ENCODE assay signal across 22 cellular contexts in genomic region chr17:40496634-40497420, GRCh38. TPM values are rescaled to one million over a fixed set of nuclear protein-coding genes. Genes with fewer than 3 reads are reported as not detected.
A peak's percentile ranks its signal among the peaks of the same experiment; 100 is the strongest.
DNase-seq lines count a peak whose midpoint lies in the region; ATAC-seq, FAIRE-seq and TF ChIP-seq lines count a peak whose summit lies in the region.
"Had no signal": no experiment of that assay in that cellular context is flagged by ENCODE, and none has a peak within 500 bp of the region (broad histone marks: within the 10 kb centered on the region; RNA-seq: fewer than 3 reads in every experiment).

No MANE protein-coding gene starts in this region.

- no peaks in the 10 kb centered on the region for H3K36me3 Mint-ChIP-seq in neural progenitor cell
- H3K36me3 Mint-ChIP-seq in stimulated activated memory B cell treated with anti-CD40 and anti-IgM and Interleukin-4, amounts not matched to agents 10 μg/mL and 1 μg/mL and 100 μg/mL, for 72 hours: no peaks in the 10 kb centered on the region
- H3K36me3 Mint-ChIP-seq: CD4-positive, CD25-positive, alpha-beta regulatory T cell had no signal

- POLR2A ChIA-PET in PC-3 (lab: Charles Lee; ENCODE audit: unreplicated experiment): interaction anchor here (1.1 kb wide), 1 partner anchor 15 kb away, joined by 3 read pairs; no protein-coding TSS in a partner anchor

- H3K9ac ChIP-seq in GM23248 (peak overlapping the region; percentile 69), PC-3 (ENCODE audit: low read length) (no peak overlapping the region), neural progenitor cell (no peak overlapping the region)
- H3K9ac ChIP-seq: KMS-11 had no signal

- DNase-seq in GM23248 (no peak), PC-3 (no peak), bronchial epithelial cell (ENCODE audit: low read depth) (no peak), neural progenitor cell (ENCODE audit: low spot score) (no peak), Right ventricle myocardium superior (no peak), DMS79 treated with DMSO at 0.1 percent for 48 hours (lab: John Stamatoyannopoulos, UW) (no peak)
- no peak for DNase-seq in activated effector memory CD4-positive, alpha-beta T cell treated with anti-CD3 and anti-CD28 coated beads, Interleukin-2, amount 50 U/mL, for 16 hours
- DNase-seq: CD4-positive, CD25-positive, alpha-beta regulatory T cell; NCI-H524; NK-92 treated with Interleukin-12 subunit alpha and Interleukin-12 subunit beta, amount 100 ng/mL, for 24 hours; occipital lobe; retina; stimulated activated CD4-positive, alpha-beta T cell treated with anti-CD3 and anti-CD28 coated beads, Interleukin-4, amount 100 ng/mL, for 1 hour; stimulated activated naive CD4-positive, alpha-beta T cell had no signal

- H3F3A ChIP-seq in GM23248 (ENCODE audit: insufficient read depth): peaks cover 18% of the 10 kb centered on the region
- peaks cover 7% of the 10 kb centered on the region for H3F3A ChIP-seq in PC-3 (ENCODE audit: low read length, unreplicated experiment)
- H3F3A ChIP-seq in neural progenitor cell (ENCODE audit: low read depth): no peaks in the 10 kb centered on the region

- H3K27me3 Mint-ChIP-seq in neural progenitor cell (ENCODE audit: insufficient read depth, low read depth): peaks cover 3% of the 10 kb centered on the region
- H3K27me3 Mint-ChIP-seq in stimulated activated memory B cell treated with anti-CD40 and anti-IgM and Interleukin-4, amounts not matched to agents 10 μg/mL and 1 μg/mL and 100 μg/mL, for 72 hours: peaks cover 38% of the 10 kb centered on the region
- H3K27me3 Mint-ChIP-seq: CD4-positive, CD25-positive, alpha-beta regulatory T cell had no signal

- no peak overlapping the region for H3K4me3 Mint-ChIP-seq in neural progenitor cell
- H3K4me3 Mint-ChIP-seq in stimulated activated memory B cell treated with anti-CD40 and anti-IgM and Interleukin-4, amounts not matched to agents 10 μg/mL and 1 μg/mL and 100 μg/mL, for 72 hours: no peak overlapping the region
- H3K4me3 Mint-ChIP-seq: activated T-helper 1 cell treated with anti-CD3 and anti-CD28 coated beads, Interleukin-12 subunit alpha, Interleukin-12 subunit beta, Interleukin-2, Interleukin-4 antibody, amounts not matched to agents 30 ng/mL and 10 ng/mL and 1 ng/mL, durations not matched to agents 14 hours and 24 hours and 36 hours; CD4-positive, CD25-positive, alpha-beta regulatory T cell had no signal

- ATAC-seq in PC-3 (no peak), Right ventricle myocardium superior (ENCODE audit: poor library complexity) (no peak)
- ATAC-seq in stimulated activated memory B cell treated with anti-CD40 and anti-IgM and Interleukin-4, amounts not matched to agents 10 μg/mL and 1 μg/mL and 100 μg/mL, for 72 hours: no peak
- ATAC-seq: left lobe of liver had no signal

- CTCF ChIA-PET in PC-3 (lab: Charles Lee): no interaction called here

- WGBS in GM23248 (ENCODE audit: low coverage in 1 of 2, low lambda C conversion rate in 2 of 2, missing lambda C conversion rate in 2 of 2), 2 experiments: 79 to 81% methylated on average over 8 of the region's 9 CpGs

- H2AFZ ChIP-seq in GM23248: no peak overlapping the region
- H2AFZ ChIP-seq in PC-3 (ENCODE audit: low read length): no peak overlapping the region
- H2AFZ ChIP-seq in neural progenitor cell (replicated peaks): no peak overlapping the region

- H3K4me1 Mint-ChIP-seq in neural progenitor cell: peaks cover 10% of the 10 kb centered on the region
- peaks cover 6% of the 10 kb centered on the region for H3K4me1 Mint-ChIP-seq in stimulated activated memory B cell treated with anti-CD40 and anti-IgM and Interleukin-4, amounts not matched to agents 10 μg/mL and 1 μg/mL and 100 μg/mL, for 72 hours
- H3K4me1 Mint-ChIP-seq: CD4-positive, CD25-positive, alpha-beta regulatory T cell had no signal

- H3K36me3 ChIP-seq in GM23248 (ENCODE audit: low read depth) (no peaks in the 10 kb centered on the region), PC-3 (ENCODE audit: low read depth, low read length) (peaks cover 64% of the 10 kb centered on the region), bronchial epithelial cell (ENCODE audit: control insufficient read depth, insufficient read depth, low read length) (peaks cover 46% of the 10 kb centered on the region), neural progenitor cell (no peaks in the 10 kb centered on the region)

- H3K4me1 ChIP-seq in GM23248 (ENCODE audit: insufficient read depth) (peaks cover 28% of the 10 kb centered on the region), PC-3 (ENCODE audit: insufficient read depth, low read length) (peaks cover 47% of the 10 kb centered on the region), neural progenitor cell (peaks cover 2% of the 10 kb centered on the region)

- peak overlapping the region; percentile 46 for H3K27ac Mint-ChIP-seq in neural progenitor cell
- no peak overlapping the region for H3K27ac Mint-ChIP-seq in stimulated activated memory B cell treated with anti-CD40 and anti-IgM and Interleukin-4, amounts not matched to agents 10 μg/mL and 1 μg/mL and 100 μg/mL, for 72 hours
- H3K27ac Mint-ChIP-seq: activated T-helper 1 cell treated with anti-CD3 and anti-CD28 coated beads, Interleukin-12 subunit alpha, Interleukin-12 subunit beta, Interleukin-2, Interleukin-4 antibody, amounts not matched to agents 30 ng/mL and 10 ng/mL and 1 ng/mL, durations not matched to agents 14 hours and 24 hours and 36 hours had no signal

- no peak for TF ChIP-seq CTCF in PC-3 (conservative IDR thresholded peaks at IDR 0.05; ENCODE audit: low read depth, low read length)
- TF ChIP-seq CTCF in bronchial epithelial cell (IDR thresholded peaks at IDR 0.05; ENCODE audit: insufficient read depth, low read length, severe bottlenecking): no peak
- no peak for TF ChIP-seq CTCF in neural progenitor cell (IDR thresholded peaks at IDR 0.05)

- no peaks in the 10 kb centered on the region for H3K79me2 ChIP-seq in GM23248 (ENCODE audit: insufficient read depth)
- H3K79me2 ChIP-seq in PC-3 (ENCODE audit: low read length): peaks cover 82% of the 10 kb centered on the region
- H3K79me2 ChIP-seq in neural progenitor cell (ENCODE audit: low read depth): no peaks in the 10 kb centered on the region

- no TSS peak for BruUV-seq in PC-3 (replicated peaks; lab: Mats Ljungman, UMichigan)

- in situ Hi-C loops in GM23248 (cut with MboI): no loop called here

- no peaks in the 10 kb centered on the region for H3K9me3 Mint-ChIP-seq in neural progenitor cell
- no peaks in the 10 kb centered on the region for H3K9me3 Mint-ChIP-seq in stimulated activated memory B cell treated with anti-CD40 and anti-IgM and Interleukin-4, amounts not matched to agents 10 μg/mL and 1 μg/mL and 100 μg/mL, for 72 hours
- H3K9me3 Mint-ChIP-seq: activated T-helper 1 cell treated with anti-CD3 and anti-CD28 coated beads, Interleukin-12 subunit alpha, Interleukin-12 subunit beta, Interleukin-2, Interleukin-4 antibody, amounts not matched to agents 30 ng/mL and 10 ng/mL and 1 ng/mL, durations not matched to agents 14 hours and 24 hours and 36 hours had no signal

- peak overlapping the region; percentile 80 for H3K27ac ChIP-seq in GM23248
- H3K27ac ChIP-seq in PC-3 (ENCODE audit: low read length): peak overlapping the region; percentile 54; the same call in 1 of the 2 replicates
- H3K27ac ChIP-seq in neural progenitor cell: no peak overlapping the region
- H3K27ac ChIP-seq: KMS-11 had no signal

- H3K9me3 ChIP-seq in GM23248 (ENCODE audit: low read depth): no peaks in the 10 kb centered on the region
- no peaks in the 10 kb centered on the region for H3K9me3 ChIP-seq in PC-3 (ENCODE audit: low read length)
- no peaks in the 10 kb centered on the region for H3K9me3 ChIP-seq in neural progenitor cell (ENCODE audit: low read depth)

- H3K4me3 ChIP-seq in GM23248 (no peak overlapping the region), PC-3 (ENCODE audit: low read length) (peak overlapping the region; percentile 81), bronchial epithelial cell (ENCODE audit: low read depth, low read length) (peak overlapping the region; percentile 12), neural progenitor cell (no peak overlapping the region)

- H3K27me3 ChIP-seq in GM23248 (replicated peaks; ENCODE audit: insufficient read depth): no peaks in the 10 kb centered on the region
- no peaks in the 10 kb centered on the region for H3K27me3 ChIP-seq in PC-3 (ENCODE audit: low read length)
- H3K27me3 ChIP-seq in bronchial epithelial cell (ENCODE audit: control insufficient read depth, insufficient read depth, low read length): no peaks in the 10 kb centered on the region
- H3K27me3 ChIP-seq in neural progenitor cell: peaks cover 7% of the 10 kb centered on the region

- H3K9me2 ChIP-seq in GM23248 (ENCODE audit: insufficient read depth) (no peaks in the 10 kb centered on the region), PC-3 (replicated peaks; ENCODE audit: low read length) (no peaks in the 10 kb centered on the region)

- H4K20me1 ChIP-seq in GM23248 (ENCODE audit: insufficient read depth) (no peaks in the 10 kb centered on the region), PC-3 (ENCODE audit: low read length) (peaks cover 32% of the 10 kb centered on the region; the same call in 1 of the 2 replicates), neural progenitor cell (ENCODE audit: low read depth) (no peaks in the 10 kb centered on the region)

- H3K4me2 ChIP-seq in GM23248 (ENCODE audit: unreplicated experiment) (no peak overlapping the region), PC-3 (ENCODE audit: low read length) (peak overlapping the region; percentile 90), neural progenitor cell (no peak overlapping the region)
- H3K4me2 ChIP-seq: KMS-11 had no signal

- intact Hi-C loops in PC-3 (cut with micrococcal nuclease) (no loop called here), Right ventricle myocardium superior (cut with DNase I) (no loop called here)

- no peak for FAIRE-seq in bronchial epithelial cell (lab: Jason Lieb, UNC)
- FAIRE-seq: D721Med, GM12891 had no signal

RNA-seq across cellular contexts. Expression of gene TNS4, which starts 4.6 kb away (rescaled TPM):
- not detected in 2 replicates for total RNA-seq in GM23248 (2014; rRNA removed; shearing (Covaris generic))
- polyA plus RNA-seq in GM23248 (2016; fragmentation: Nextera tagmentation; extraction: Ambion mirVana): 0.20 and 0.44 TPM in 2 replicates
- total RNA-seq in PC-3 (2014; rRNA removed) (127 and 128 TPM in 2 replicates), bronchial epithelial cell (22.0 and 27.1 TPM in 2 replicates), neural progenitor cell (ENCODE audit: low replicate concordance) (not detected in 2 replicates), Right ventricle myocardium superior (not detected)
- total RNA-seq: epithelial cell of proximal tubule, occipital lobe, SK-MEL-5 had no signal

RNA-seq across cellular contexts. Expression of gene IGFBP4, which starts 53.6 kb away (rescaled TPM):
- total RNA-seq in GM23248 (2014; rRNA removed; shearing (Covaris generic)): 361 and 408 TPM in 2 replicates
- 1,209 and 1,277 TPM in 2 replicates for polyA plus RNA-seq in GM23248 (2016; fragmentation: Nextera tagmentation; extraction: Ambion mirVana)
- total RNA-seq in PC-3 (2014; rRNA removed): 164 and 297 TPM in 2 replicates
- total RNA-seq in bronchial epithelial cell: 17.3 and 21.9 TPM in 2 replicates
- total RNA-seq in neural progenitor cell (ENCODE audit: low replicate concordance): 14.4 and 20.3 TPM in 2 replicates
- total RNA-seq in Right ventricle myocardium superior: 157 TPM

Comparison
In these comparisons a context has a peak if more than half of its experiments do, and no peak if none do; other contexts are left out.
1. H3K4me3 ChIP-seq: peak in PC-3 (single experiment) and bronchial epithelial cell (single experiment); none in GM23248 (single experiment) and neural progenitor cell (single experiment).
2. RNA of gene TNS4, which starts 4.6 kb away (total RNA-seq): 127 to 128 TPM in PC-3 and 22.0 to 27.1 TPM in bronchial epithelial cell; not detected in Right ventricle myocardium superior (single experiment), not detected in GM23248 and not detected in neural progenitor cell; every median in the first group is over 10 times any median in the second.